8 cellular contexts compared by ENCODE assay signal in genomic region chr3:88003115-88003755, GRCh38. TPM values are rescaled to one million over a fixed set of nuclear protein-coding genes. Genes with fewer than 3 reads are reported as not detected.
DNase-seq lines count a peak whose midpoint lies in the region; ATAC-seq, FAIRE-seq and TF ChIP-seq lines count a peak whose summit lies in the region.

No MANE protein-coding gene starts in this region.

- TF ChIP-seq CTCF in esophagus squamous epithelium (IDR thresholded peaks at IDR 0.05) (peak; percentile 36 to 73 (median 64)), pancreas (IDR thresholded peaks at IDR 0.05) (peak; percentile 27 to 73 (median 56))

- intact Hi-C loops in esophagus squamous epithelium (cut with DNase I) (no loop called here), pancreas (cut with DNase I) (loop anchor here in 1 of 3 donors (10.0 kb wide), 1 partner anchor 708 kb away; no protein-coding TSS in a partner anchor)

- no peaks in the 10 kb centered on the region for H3K9me3 ChIP-seq in esophagus squamous epithelium
- no peaks in the 10 kb centered on the region for H3K9me3 ChIP-seq in pancreas

- peak; percentile 77 for DNase-seq in SIG-M5 treated with dmso at 0.1 percent for 504 hours (lab: John Stamatoyannopoulos, UW; ENCODE audit: unreplicated experiment)
- DNase-seq in SIG-M5 (lab: John Stamatoyannopoulos, UW), result no peak
- DNase-seq in RKO (ENCODE audit: low spot score), result peak; percentile 69
- DNase-seq in esophagus squamous epithelium (lab: John Stamatoyannopoulos, UW), result no peak
- DNase-seq in pancreas, result no peak
- no peak for DNase-seq in GM19240 (ENCODE audit: insufficient read length, low spot score)

- peaks cover 0 to 7% (median 4%) of the 10 kb centered on the region in 3 donors for H3K4me1 ChIP-seq in esophagus squamous epithelium
- H3K4me1 ChIP-seq in pancreas, result peaks cover 0 to 4% (median 3%) of the 10 kb centered on the region in 3 donors

- H3K36me3 ChIP-seq in esophagus squamous epithelium (no peaks in the 10 kb centered on the region), pancreas (no peaks in the 10 kb centered on the region)

- H3K4me3 ChIP-seq in esophagus squamous epithelium (no peak overlapping the region), pancreas (no peak overlapping the region)

- WGBS in esophagus squamous epithelium, 2 donors, result 37 to 38% methylated on average over 6 of the region's 6 CpGs
- 43 to 55% methylated on average over 6 of the region's 6 CpGs for WGBS in pancreas, 2 donors

- H3K27ac ChIP-seq in esophagus squamous epithelium (no peak overlapping the region), pancreas (no peak overlapping the region)

- FAIRE-seq in pancreas (lab: Jason Lieb, UNC), result peak; percentile 70

- no peak for TF ChIP-seq POLR2A in esophagus squamous epithelium (IDR thresholded peaks at IDR 0.05)

- ATAC-seq in HG02759 (IDR thresholded peaks at IDR 0.05; ENCODE audit: unreplicated experiment) (peak; percentile 42), pancreas (peak; percentile 66 to 85 (median 76)), GM21737 (IDR thresholded peaks at IDR 0.05; ENCODE audit: unreplicated experiment) (no peak)

- H3K27me3 ChIP-seq in esophagus squamous epithelium (no peaks in the 10 kb centered on the region), pancreas (no peaks in the 10 kb centered on the region)

RNA-seq across cellular contexts. Expression of gene CGGBP1, which starts 55.6 kb away (rescaled TPM):
- total RNA-seq in esophagus squamous epithelium (10 to 100 TPM; 17.6 to 46.3 (median 34.0) TPM), pancreas (10 to 100 TPM; 17.0 to 40.3 (median 21.1) TPM)
- polyA plus RNA-seq in pancreas, result 10 to 100 TPM; 20.0 to 32.1 TPM

RNA-seq across cellular contexts. Expression of gene ZNF654, which starts 55.8 kb away (rescaled TPM):
- total RNA-seq in esophagus squamous epithelium, result 10 to 100 TPM in 2 of 4 donors, 1 to 10 TPM in 2; 8.4 to 16.4 (median 10.1) TPM
- total RNA-seq in pancreas, result 10 to 100 TPM in 1 of 6 donors, 1 to 10 TPM in 5; 4.5 to 11.0 (median 6.7) TPM
- polyA plus RNA-seq in pancreas, result 1 to 10 TPM; 1.7 to 3.1 TPM

Comparison
In these comparisons a context has a peak if more than half of its experiments do, and no peak if none do; other contexts are left out.
1. DNase-seq: peak in SIG-M5 treated with dmso at 0.1 percent for 504 hours (single experiment) and RKO (single experiment); none in SIG-M5 (single experiment), esophagus squamous epithelium (single experiment), pancreas (0 of 6) and GM19240 (single experiment).